8 cellular contexts compared by ENCODE assay signal in genomic region chrX:154020500-154021115, GRCh38. TPM values are rescaled to one million over a fixed set of nuclear protein-coding genes. Genes with fewer than 3 reads are reported as not detected.
DNase-seq lines count a peak whose midpoint lies in the region; ATAC-seq, FAIRE-seq and TF ChIP-seq lines count a peak whose summit lies in the region.

No MANE protein-coding gene starts in this region.

- POLR2A ChIA-PET in K562 (lab: Yijun Ruan, JAX), result interaction anchor here (0.6 to 2.1 kb wide), 10 partner anchors 9 to 1084 kb away, joined by 3 to 11 read pairs (median 3); no protein-coding TSS in a partner anchor
- POLR2A ChIA-PET in HEK293T (lab: Yijun Ruan, JAX), result interaction anchor here (0.7 to 1.9 kb wide), 7 partner anchors 8 to 350 kb away, joined by 3 to 4 read pairs (median 3); no protein-coding TSS in a partner anchor

- CTCF ChIA-PET in K562 (lab: Yijun Ruan, JAX; ENCODE audit: low intra/inter-chr PET ratio) (interaction anchor here (1.0 kb wide), 1 partner anchor 74 kb away, joined by 6 read pairs; no protein-coding TSS in a partner anchor), HEK293T (lab: Yijun Ruan, JAX) (interaction anchor here (0.7 kb wide), 1 partner anchor 288 kb away, joined by 3 read pairs; no protein-coding TSS in a partner anchor)

- intact Hi-C loops in K562 (cut with micrococcal nuclease), result loop anchor here (2.0 to 5.0 kb wide), 2 partner anchors 50 to 72 kb away; partner anchors contain the start of gene HCFC1

- no peaks in the 10 kb centered on the region for H3K9me1 ChIP-seq in K562 (ENCODE audit: control insufficient read depth, insufficient read depth, low read length)

- no peaks in the 10 kb centered on the region for H3K9me3 ChIP-seq in K562 (replicated peaks; ENCODE audit: control insufficient read depth, insufficient read depth, low read depth, low read length)

- H3K9me3 Mint-ChIP-seq in mesothelial cell of epicardium, result peaks cover 4% of the 10 kb centered on the region

- no peak overlapping the region for H3K4me3 ChIP-seq in KMS-11 (IDR thresholded peaks at IDR 0.05; ENCODE audit: insufficient read depth, low read depth, low read length)
- H3K4me3 ChIP-seq in K562, result peak overlapping the region; percentile 81

- no peak for TF ChIP-seq EP300 in K562 (IDR thresholded peaks at IDR 0.05; ENCODE audit: low read length)

- in situ Hi-C loops in K562 (cut with MboI), result no loop called here

- H3K27ac Mint-ChIP-seq in mesothelial cell of epicardium, result peak overlapping the region; percentile 92

- H3K27me3 Mint-ChIP-seq in mesothelial cell of epicardium (ENCODE audit: low read depth), result no peaks in the 10 kb centered on the region

- TSS peak; percentile 84 for BruUV-seq in K562 (replicated peaks; lab: Mats Ljungman, UMichigan)

- peak; percentile 71 for FAIRE-seq in K562 (lab: Jason Lieb, UNC)

- TF ChIP-seq CTCF in C4-2B (conservative IDR thresholded peaks at IDR 0.05) (no peak), KMS-11 (conservative IDR thresholded peaks at IDR 0.05; ENCODE audit: low read depth, low read length) (no peak), K562 (IDR thresholded peaks at IDR 0.05 in 2 of 3, conservative IDR thresholded peaks at IDR 0.05 in 1 of 3; ENCODE audit: insufficient read depth in 2 of 3, low read depth in 1 of 3, low read length in 3 of 3) (no peak), mesothelial cell of epicardium (IDR thresholded peaks at IDR 0.05; ENCODE audit: unreplicated experiment) (no peak)

- H3K27ac ChIP-seq in C4-2B (peak overlapping the region; percentile 99), KMS-11 (peak overlapping the region; percentile 84), K562 (ENCODE audit: extremely low read depth, low read depth, low read length) (peak overlapping the region; percentile 92)

- H2AFZ ChIP-seq in KMS-11 (ENCODE audit: low read depth), result no peak overlapping the region
- H2AFZ ChIP-seq in K562 (ENCODE audit: low read depth, low read length), result peak overlapping the region; percentile 15; the same call in 1 of the 2 replicates

- 21% methylated on average over 12 of the region's 12 CpGs for WGBS in K562 (ENCODE audit: insufficient coverage, low coverage, missing lambda C conversion rate)

- H3K36me3 ChIP-seq in KMS-11 (ENCODE audit: insufficient read depth) (no peaks in the 10 kb centered on the region), K562 (ENCODE audit: control insufficient read depth, insufficient read depth, low read length) (peaks cover 39% of the 10 kb centered on the region)

- no peak for TF ChIP-seq POLR2A in K562 (conservative IDR thresholded peaks at IDR 0.05)

- H3K27me3 ChIP-seq in KMS-11 (ENCODE audit: insufficient read depth, low read depth) (no peaks in the 10 kb centered on the region), K562 (ENCODE audit: control insufficient read depth in 2 of 2, insufficient read depth in 2 of 2, low read length in 2 of 2) (no peaks in the 10 kb centered on the region)

- peaks cover 12% of the 10 kb centered on the region for H3K4me1 ChIP-seq in KMS-11 (ENCODE audit: low read depth, poor library complexity, severe bottlenecking)
- H3K4me1 ChIP-seq in K562 (replicated peaks in 1 of 2; ENCODE audit: control insufficient read depth in 2 of 2, insufficient read depth in 2 of 2, low read length in 2 of 2), result peaks cover 21 to 80% of the 10 kb centered on the region in 2 experiments

- peak in 1 of 4 experiments; percentile 25 for DNase-seq in K562 (ENCODE audit: extremely low read depth in 1 of 4, low spot score in 3 of 4)
- no peak for DNase-seq in mesothelial cell of epicardium (ENCODE audit: low spot score in 2 of 2, unreplicated experiment in 2 of 2)
- DNase-seq in NOMO-1 (lab: John Stamatoyannopoulos, UW; ENCODE audit: unreplicated experiment in 2 of 2), result no peak
- no peak for DNase-seq in HEK293T (ENCODE audit: extremely low spot score)
- no peak for DNase-seq in activated effector memory CD4-positive, alpha-beta T cell treated with Interleukin-2 at 50 U/mL for 16 hours

- H4K20me1 ChIP-seq in KMS-11 (ENCODE audit: insufficient read depth) (no peaks in the 10 kb centered on the region), K562 (replicated peaks; ENCODE audit: control insufficient read depth, insufficient read depth, low read length) (no peaks in the 10 kb centered on the region)

- H3K79me2 ChIP-seq in KMS-11 (ENCODE audit: insufficient read depth, low read depth) (peaks cover 36% of the 10 kb centered on the region), K562 (ENCODE audit: control insufficient read depth, insufficient read depth, low read length) (peaks cover 59% of the 10 kb centered on the region)

- H3K9ac ChIP-seq in KMS-11 (peak overlapping the region; percentile 87), K562 (ENCODE audit: insufficient read depth in 1 of 2, low read depth in 2 of 2, low read length in 2 of 2) (peak overlapping the region; percentile 95 to 99)

- H3K4me3 Mint-ChIP-seq in mesothelial cell of epicardium, result peak overlapping the region; percentile 72

- no peak; the same call in 2 of the 3 replicates for ATAC-seq in K562
- ATAC-seq in HG02970 (IDR thresholded peaks at IDR 0.05; ENCODE audit: low FRiP score, unreplicated experiment), result no peak

- peaks cover 10% of the 10 kb centered on the region for H3K36me3 Mint-ChIP-seq in mesothelial cell of epicardium

- peaks cover 17% of the 10 kb centered on the region for H3K4me1 Mint-ChIP-seq in mesothelial cell of epicardium

- peak overlapping the region; percentile 15 for H3K4me2 ChIP-seq in KMS-11
- peak overlapping the region; percentile 76 for H3K4me2 ChIP-seq in K562 (ENCODE audit: insufficient read depth, low read length)

- TF ChIP-seq RAD21 in K562 (CRISPR knock-in tag; conservative IDR thresholded peaks at IDR 0.05 in 1 of 2, IDR thresholded peaks at IDR 0.05 in 1 of 2), result no peak

TF ChIP-seq in HEK293T, 16 proteins besides CTCF, POLR2A, EP300 and RAD21 (continues in another document):
- no peak for TF ChIP-seq ZNF384 (IDR thresholded peaks at IDR 0.05)

RNA-seq across cellular contexts. Expression of gene IRAK1, which starts 0.9 kb away (rescaled TPM):
- 92.6 and 283 TPM in 2 replicates for total RNA-seq in K562 (2011; cell fraction: chromatin; rRNA removed; ENCODE audit: low replicate concordance)
- 241 and 247 TPM in 2 replicates for total RNA-seq in K562 (2011; cell fraction: nucleolus; rRNA removed)
- total RNA-seq in K562 (2011; cell fraction: nucleoplasm; rRNA removed), result 125 and 132 TPM in 2 replicates
- 220 and 274 TPM in 2 replicates for total RNA-seq in K562 (2014; rRNA removed)
- total RNA-seq in K562 (2014; rRNA removed; fragmentation: Illumina TruSeq; extraction: Trizol), result 52.2 and 68.1 TPM in 2 replicates
- 138 and 144 TPM in 2 replicates for total RNA-seq in K562 (2015; rRNA removed; fragmentation: Illumina TruSeq; extraction: Trizol)
- 260 and 261 TPM in 2 replicates for total RNA-seq in K562 (2021)
- 91.6 and 104 TPM in 2 replicates for polyA plus RNA-seq in K562 (2011; rRNA removed)
- polyA plus RNA-seq in K562 (2011; cell fraction: cytosol; rRNA removed), result 93.8 and 232 TPM in 2 replicates
- polyA plus RNA-seq in K562 (2011; cell fraction: nucleus; rRNA removed), result 88.5 and 119 TPM in 2 replicates
- 223 and 331 TPM in 2 replicates for polyA plus RNA-seq in K562 (2012)
- polyA plus RNA-seq in K562 (2014; fragmentation: Illumina TruSeq; extraction: Trizol), result 78.9 and 128 TPM in 2 replicates
- polyA plus RNA-seq in K562 (2014; fragmentation: Nextera tagmentation; extraction: Ambion mirVana), result 10 to 100 TPM; 11.6 to 16.1 TPM
- polyA plus RNA-seq in K562 (2014; rRNA removed), result 177 and 184 TPM in 2 replicates
- 49.2 and 97.3 TPM in 2 replicates for polyA minus RNA-seq in K562 (2011; rRNA and poly(A)+ RNA removed)
- 145 and 167 TPM in 2 replicates for polyA minus RNA-seq in K562 (2011; cell fraction: cytosol; rRNA and poly(A)+ RNA removed)
- polyA minus RNA-seq in K562 (2011; cell fraction: nucleus; rRNA and poly(A)+ RNA removed), result 49.9 and 54.3 TPM in 2 replicates
- 64.9 to 73.4 TPM (median 69.1 TPM) in 3 replicates for total RNA-seq in mesothelial cell of epicardium

RNA-seq across cellular contexts. Expression of gene TMEM187, which starts 48.1 kb away (rescaled TPM):
- total RNA-seq in K562 (2011; cell fraction: chromatin; rRNA removed; ENCODE audit: low replicate concordance), result 4.7 and 15.6 TPM in 2 replicates
- 17.4 and 21.8 TPM in 2 replicates for total RNA-seq in K562 (2011; cell fraction: nucleolus; rRNA removed)
- 9.3 and 9.5 TPM in 2 replicates for total RNA-seq in K562 (2011; cell fraction: nucleoplasm; rRNA removed)
- 3.3 and 5.1 TPM in 2 replicates for total RNA-seq in K562 (2014; rRNA removed)
- total RNA-seq in K562 (2014; rRNA removed; fragmentation: Illumina TruSeq; extraction: Trizol), result 0.93 and 1.2 TPM in 2 replicates
- 1.1 and 1.6 TPM in 2 replicates for total RNA-seq in K562 (2015; rRNA removed; fragmentation: Illumina TruSeq; extraction: Trizol)
- total RNA-seq in K562 (2021), result 6.4 and 8.5 TPM in 2 replicates
- 5.6 and 8.1 TPM in 2 replicates for polyA plus RNA-seq in K562 (2011; rRNA removed)
- polyA plus RNA-seq in K562 (2011; cell fraction: cytosol; rRNA removed), result 12.5 and 24.6 TPM in 2 replicates
- 6.3 and 6.4 TPM in 2 replicates for polyA plus RNA-seq in K562 (2011; cell fraction: nucleus; rRNA removed)
- polyA plus RNA-seq in K562 (2012), result 3.9 and 12.2 TPM in 2 replicates
- polyA plus RNA-seq in K562 (2014; fragmentation: Illumina TruSeq; extraction: Trizol), result 1.2 and 2.0 TPM in 2 replicates
- polyA plus RNA-seq in K562 (2014; fragmentation: Nextera tagmentation; extraction: Ambion mirVana), result 1 to 10 TPM in 1 of 2 experiments, under 1 TPM in 1; 0.13 to 1.1 TPM
- polyA plus RNA-seq in K562 (2014; rRNA removed), result 4.0 TPM in 2 replicates
- polyA minus RNA-seq in K562 (2011; rRNA and poly(A)+ RNA removed), result 3.7 and 4.9 TPM in 2 replicates
- polyA minus RNA-seq in K562 (2011; cell fraction: cytosol; rRNA and poly(A)+ RNA removed), result 5.6 and 6.4 TPM in 2 replicates
- 1.3 and 1.8 TPM in 2 replicates for polyA minus RNA-seq in K562 (2011; cell fraction: nucleus; rRNA and poly(A)+ RNA removed)
- total RNA-seq in mesothelial cell of epicardium, result 11.5 to 15.0 TPM (median 14.2 TPM) in 3 replicates

RNA-seq across cellular contexts. Expression of gene HCFC1, which starts 49.0 kb away (rescaled TPM):
- 39.3 and 72.5 TPM in 2 replicates for total RNA-seq in K562 (2011; cell fraction: chromatin; rRNA removed; ENCODE audit: low replicate concordance)
- 41.0 and 46.2 TPM in 2 replicates for total RNA-seq in K562 (2011; cell fraction: nucleolus; rRNA removed)
- 38.1 and 43.2 TPM in 2 replicates for total RNA-seq in K562 (2011; cell fraction: nucleoplasm; rRNA removed)
- 39.2 and 59.3 TPM in 2 replicates for total RNA-seq in K562 (2014; rRNA removed)
- 9.1 and 10.3 TPM in 2 replicates for total RNA-seq in K562 (2014; rRNA removed; fragmentation: Illumina TruSeq; extraction: Trizol)
- 17.1 and 23.4 TPM in 2 replicates for total RNA-seq in K562 (2015; rRNA removed; fragmentation: Illumina TruSeq; extraction: Trizol)
- 121 and 133 TPM in 2 replicates for total RNA-seq in K562 (2021)
- polyA plus RNA-seq in K562 (2011; rRNA removed), result 5.9 and 8.7 TPM in 2 replicates
- polyA plus RNA-seq in K562 (2011; cell fraction: cytosol; rRNA removed), result 11.3 and 17.7 TPM in 2 replicates
- polyA plus RNA-seq in K562 (2011; cell fraction: nucleus; rRNA removed), result 39.1 and 51.6 TPM in 2 replicates
- polyA plus RNA-seq in K562 (2012), result 37.4 and 57.1 TPM in 2 replicates
- polyA plus RNA-seq in K562 (2014; fragmentation: Illumina TruSeq; extraction: Trizol), result 45.3 and 68.0 TPM in 2 replicates
- 10 to 100 TPM in 1 of 2 experiments, 1 to 10 TPM in 1; 2.8 to 10.5 TPM for polyA plus RNA-seq in K562 (2014; fragmentation: Nextera tagmentation; extraction: Ambion mirVana)
- polyA plus RNA-seq in K562 (2014; rRNA removed), result 44.8 and 45.2 TPM in 2 replicates
- polyA minus RNA-seq in K562 (2011; rRNA and poly(A)+ RNA removed), result 4.5 and 6.6 TPM in 2 replicates
- polyA minus RNA-seq in K562 (2011; cell fraction: cytosol; rRNA and poly(A)+ RNA removed), result 55.8 and 74.4 TPM in 2 replicates
- polyA minus RNA-seq in K562 (2011; cell fraction: nucleus; rRNA and poly(A)+ RNA removed), result 14.8 and 15.6 TPM in 2 replicates
- total RNA-seq in mesothelial cell of epicardium, result 96.3 to 99.9 TPM (median 98.5 TPM) in 3 replicates
